Comparison of ENCODE assay signal across 29 cellular contexts in the genomic region with DNA sequence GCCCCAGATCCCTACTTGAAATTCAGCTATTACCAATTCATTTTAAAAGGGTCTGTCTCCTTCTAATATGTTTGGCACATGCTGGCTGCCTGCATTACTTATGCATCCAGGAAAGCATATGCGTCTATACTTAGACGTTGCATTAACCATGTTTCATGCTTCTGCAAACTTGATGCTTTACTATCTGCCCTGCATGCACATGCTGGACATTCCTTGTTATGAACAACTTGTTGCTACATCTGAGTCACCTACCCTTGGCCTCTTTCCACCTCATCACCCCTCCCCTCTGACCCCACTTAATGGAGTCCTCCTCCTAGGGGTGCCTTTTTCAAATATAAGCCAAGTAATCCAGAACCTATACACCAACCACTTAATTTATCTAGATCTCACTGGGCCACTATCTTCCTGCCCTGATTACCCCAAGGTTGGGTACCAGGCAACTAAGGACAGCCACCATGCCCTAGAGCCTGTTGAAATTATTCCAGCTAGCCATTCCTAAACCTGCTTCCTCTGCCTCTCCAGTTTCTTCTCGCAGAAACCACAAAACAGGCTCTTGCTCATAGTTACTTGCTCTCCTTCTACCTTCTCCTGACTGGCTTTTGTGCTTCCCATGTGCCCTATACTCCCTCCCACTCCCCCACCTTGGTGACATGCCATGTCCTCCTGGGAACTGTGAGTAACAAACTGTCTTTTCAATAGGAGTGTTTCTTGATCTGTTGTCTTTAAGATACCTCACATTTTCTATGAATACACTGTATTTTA.
"Had no signal": no experiment of that assay in that cellular context is flagged by ENCODE, and none has a peak within 500 bp of the region (broad histone marks: within the 10 kb centered on the region; RNA-seq: fewer than 3 reads in every experiment).

No MANE protein-coding gene starts in this region.

- ATAC-seq: activated CD8-positive, alpha-beta T cell treated with anti-CD3 and anti-CD28 coated beads for 36 hours had no signal

- H3K4me3 ChIP-seq: PC-9 had no signal

- H2AFZ ChIP-seq: PC-9 had no signal

- H3K27ac ChIP-seq: KMS-11, PC-9 had no signal

- H3K4me2 ChIP-seq: KMS-11, PC-9 had no signal

- H3K9ac ChIP-seq: KMS-11 had no signal

- H3K27ac Mint-ChIP-seq: activated CD4-positive, alpha-beta T cell treated with anti-CD3 and anti-CD28 coated beads, Interleukin-2, amount 10 ng/mL, durations not matched to agents 24 days and 14 days; activated CD8-positive, alpha-beta T cell treated with anti-CD3 and anti-CD28 coated beads for 36 hours; activated naive CD4-positive, alpha-beta T cell treated with anti-CD3 and anti-CD28 coated beads, Interleukin-2, amount 50 U/mL, for 24 hours; activated naive CD8-positive, alpha-beta T cell treated with anti-CD3 and anti-CD28 coated beads, Interleukin-2, amount 10 ng/mL, durations not matched to agents 7 days and 5 days; activated T-cell treated with anti-CD3 and anti-CD28 coated beads, Interleukin-2, amount 50 U/mL, for 24 hours; activated T-helper 2 cell treated with anti-CD3 and anti-CD28 coated beads, Interferon-gamma antibody, Interleukin-2, Interleukin-4, amounts not matched to agents 10 μg/mL and 5 μg/mL and 100 μg/mL, durations not matched to agents 14 hours and 24 hours and 36 hours; brain had no signal

- H3K9me3 Mint-ChIP-seq: activated CD8-positive, alpha-beta T cell treated with anti-CD3 and anti-CD28 coated beads for 36 hours; activated naive CD4-positive, alpha-beta T cell treated with anti-CD3 and anti-CD28 coated beads, Interleukin-2, amount 50 U/mL, for 24 hours; activated naive CD8-positive, alpha-beta T cell treated with anti-CD3 and anti-CD28 coated beads, Interleukin-2, amount 10 ng/mL, durations not matched to agents 7 days and 5 days; brain had no signal

- FAIRE-seq: bronchial epithelial cell had no signal

- DNase-seq: activated CD4-positive, alpha-beta T cell treated with anti-CD3 and anti-CD28 coated beads, Interleukin-2, amount 10 ng/mL, durations not matched to agents 24 days and 14 days; activated CD4-positive, alpha-beta T cell treated with anti-CD3 and anti-CD28 coated beads, Interleukin-2, amount 50 U/mL, for 4 hours; activated CD8-positive, alpha-beta T cell treated with anti-CD3 and anti-CD28 coated beads for 36 hours; activated gamma-delta T cell; activated naive CD4-positive, alpha-beta T cell treated with Interleukin-2 at 50 U/mL for 16 hours; activated naive CD8-positive, alpha-beta T cell treated with anti-CD3 and anti-CD28 coated beads, Interleukin-2, amount 10 ng/mL, durations not matched to agents 7 days and 5 days; activated T-cell treated with anti-CD3 and anti-CD28 coated beads, Interleukin-2, amount 50 U/mL, for 24 hours; amygdala; caudate nucleus; cerebellar nuclear complex; NCI-H1105; NCI-H1417 treated with DMSO at 0.1 percent for 48 hours; NCI-H1694; NCI-H1930; NCI-H2081 treated with DMSO at 0.1 percent for 48 hours; NCI-H226; NCI-H446 treated with DMSO at 0.1 percent for 48 hours; NCI-H524 treated with DMSO at 0.1 percent for 48 hours; PC-9; Right ventricle myocardium superior; SW 1271; T-helper 1 cell; T-helper 2 cell; T-helper 9 cell had no signal

- H3K4me1 Mint-ChIP-seq: activated CD4-positive, alpha-beta T cell treated with anti-CD3 and anti-CD28 coated beads, Interleukin-2, amount 10 ng/mL, durations not matched to agents 24 days and 14 days; activated naive CD4-positive, alpha-beta T cell treated with anti-CD3 and anti-CD28 coated beads, Interleukin-2, amount 50 U/mL, for 24 hours; activated naive CD8-positive, alpha-beta T cell treated with anti-CD3 and anti-CD28 coated beads, Interleukin-2, amount 10 ng/mL, durations not matched to agents 7 days and 5 days had no signal

- H3K27me3 Mint-ChIP-seq: activated CD4-positive, alpha-beta T cell treated with anti-CD3 and anti-CD28 coated beads, Interleukin-2, amount 10 ng/mL, durations not matched to agents 24 days and 14 days; activated CD8-positive, alpha-beta T cell treated with anti-CD3 and anti-CD28 coated beads for 36 hours; activated naive CD4-positive, alpha-beta T cell treated with anti-CD3 and anti-CD28 coated beads, Interleukin-2, amount 50 U/mL, for 24 hours; activated naive CD8-positive, alpha-beta T cell treated with anti-CD3 and anti-CD28 coated beads, Interleukin-2, amount 10 ng/mL, durations not matched to agents 7 days and 5 days; activated T-cell treated with anti-CD3 and anti-CD28 coated beads, Interleukin-2, amount 50 U/mL, for 24 hours; brain had no signal

- H3K4me3 Mint-ChIP-seq: activated CD4-positive, alpha-beta T cell treated with anti-CD3 and anti-CD28 coated beads, Interleukin-2, amount 10 ng/mL, durations not matched to agents 24 days and 14 days; activated CD8-positive, alpha-beta T cell treated with anti-CD3 and anti-CD28 coated beads for 36 hours; activated naive CD4-positive, alpha-beta T cell treated with anti-CD3 and anti-CD28 coated beads, Interleukin-2, amount 50 U/mL, for 24 hours; activated naive CD8-positive, alpha-beta T cell treated with anti-CD3 and anti-CD28 coated beads, Interleukin-2, amount 10 ng/mL, durations not matched to agents 7 days and 5 days; activated T-cell treated with anti-CD3 and anti-CD28 coated beads, Interleukin-2, amount 50 U/mL, for 24 hours; brain had no signal

- H3K36me3 Mint-ChIP-seq: activated naive CD4-positive, alpha-beta T cell treated with anti-CD3 and anti-CD28 coated beads, Interleukin-2, amount 50 U/mL, for 24 hours; activated naive CD8-positive, alpha-beta T cell treated with anti-CD3 and anti-CD28 coated beads, Interleukin-2, amount 10 ng/mL, durations not matched to agents 7 days and 5 days; brain had no signal
